Comparison of ENCODE assay signal across 1 cellular context in the genomic region with DNA sequence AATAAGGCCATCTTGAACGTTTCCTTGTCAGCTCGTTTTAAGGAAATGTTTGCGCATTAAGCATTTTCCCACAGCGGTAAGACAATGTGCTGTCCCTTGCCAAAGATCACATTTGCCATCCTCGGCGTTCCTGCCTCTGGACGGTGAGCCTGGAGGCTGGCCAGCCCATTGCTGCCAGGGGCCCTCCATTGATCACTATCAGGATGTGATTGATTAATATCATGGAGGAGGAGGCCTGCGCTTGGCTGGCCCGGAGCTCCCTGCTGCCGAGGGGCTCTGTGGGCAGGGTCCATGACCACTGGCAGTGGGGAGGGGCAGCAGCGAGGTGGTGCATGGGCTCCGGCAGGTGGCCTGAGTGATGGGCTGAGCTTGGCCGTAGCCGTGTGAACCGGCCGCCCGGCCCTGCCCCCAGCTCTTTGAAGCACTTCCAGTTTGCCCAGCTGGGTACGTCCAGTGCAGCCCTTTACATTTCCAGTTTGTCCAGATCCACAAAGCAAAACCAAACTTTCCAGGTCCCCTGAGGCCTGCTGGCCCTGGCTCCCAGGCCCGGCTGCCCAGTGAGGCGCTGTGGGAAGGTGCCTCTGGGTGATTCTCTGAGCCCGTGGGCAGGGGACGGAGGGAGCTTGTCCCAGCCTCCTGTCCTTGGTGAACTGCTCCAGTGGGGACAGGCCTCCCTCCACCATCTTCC.
TF ChIP-seq lines count a peak whose summit lies in the region.

No MANE protein-coding gene starts in this region.

TF ChIP-seq in HepG2, 621 proteins besides CTCF, POLR2A, EP300 and RAD21:
- TF ChIP-seq, protein P1, sequence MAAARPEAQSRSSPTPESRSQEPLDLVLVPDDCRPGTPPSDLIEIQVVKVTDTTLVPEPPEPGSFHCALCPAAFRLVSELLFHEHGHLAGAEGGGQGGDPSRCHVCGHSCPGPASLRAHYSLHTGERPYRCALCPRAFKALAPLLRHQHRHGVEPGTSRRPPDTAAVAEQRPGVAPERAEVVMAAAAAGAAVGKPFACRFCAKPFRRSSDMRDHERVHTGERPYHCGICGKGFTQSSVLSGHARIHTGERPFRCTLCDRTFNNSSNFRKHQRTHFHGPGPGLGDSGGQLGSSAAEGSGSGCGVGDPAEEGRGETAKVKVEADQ (CRISPR knock-in tag; IDR thresholded peaks at IDR 0.05; ENCODE audit: borderline replicate concordance): no peak
- TF ChIP-seq XRCC5 (optimal IDR thresholded peaks at IDR 0.05; ENCODE audit: low read length) (no peak), CBX5 (CRISPR knock-in tag; IDR thresholded peaks at IDR 0.05; ENCODE audit: borderline replicate concordance) (no peak), ZSCAN22 (CRISPR knock-in tag; IDR thresholded peaks at IDR 0.05) (no peak), ZNF234 (CRISPR knock-in tag; conservative IDR thresholded peaks at IDR 0.05) (no peak), GZF1 (CRISPR knock-in tag; IDR thresholded peaks at IDR 0.05) (no peak), ELF3 (CRISPR knock-in tag; IDR thresholded peaks at IDR 0.05) (no peak), ZKSCAN8 (CRISPR knock-in tag; IDR thresholded peaks at IDR 0.05; ENCODE audit: borderline replicate concordance) (no peak), ZNF354B (CRISPR knock-in tag; IDR thresholded peaks at IDR 0.05) (no peak), SP5 (CRISPR knock-in tag; IDR thresholded peaks at IDR 0.05; ENCODE audit: borderline replicate concordance, low read depth) (no peak), ZNF567 (CRISPR knock-in tag; IDR thresholded peaks at IDR 0.05; ENCODE audit: borderline replicate concordance) (no peak), RFX5 (IDR thresholded peaks at IDR 0.05; ENCODE audit: low read depth, low read length) (no peak), TBL1XR1 (IDR thresholded peaks at IDR 0.05; ENCODE audit: borderline replicate concordance, low read length, partially characterized antibody) (no peak), MATR3 (CRISPR knock-in tag; IDR thresholded peaks at IDR 0.05) (no peak)
- TF ChIP-seq, protein P2, sequence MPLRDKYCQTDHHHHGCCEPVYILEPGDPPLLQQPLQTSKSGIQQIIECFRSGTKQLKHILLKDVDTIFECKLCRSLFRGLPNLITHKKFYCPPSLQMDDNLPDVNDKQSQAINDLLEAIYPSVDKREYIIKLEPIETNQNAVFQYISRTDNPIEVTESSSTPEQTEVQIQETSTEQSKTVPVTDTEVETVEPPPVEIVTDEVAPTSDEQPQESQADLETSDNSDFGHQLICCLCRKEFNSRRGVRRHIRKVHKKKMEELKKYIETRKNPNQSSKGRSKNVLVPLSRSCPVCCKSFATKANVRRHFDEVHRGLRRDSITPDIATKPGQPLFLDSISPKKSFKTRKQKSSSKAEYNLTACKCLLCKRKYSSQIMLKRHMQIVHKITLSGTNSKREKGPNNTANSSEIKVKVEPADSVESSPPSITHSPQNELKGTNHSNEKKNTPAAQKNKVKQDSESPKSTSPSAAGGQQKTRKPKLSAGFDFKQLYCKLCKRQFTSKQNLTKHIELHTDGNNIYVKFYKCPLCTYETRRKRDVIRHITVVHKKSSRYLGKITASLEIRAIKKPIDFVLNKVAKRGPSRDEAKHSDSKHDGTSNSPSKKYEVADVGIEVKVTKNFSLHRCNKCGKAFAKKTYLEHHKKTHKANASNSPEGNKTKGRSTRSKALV (CRISPR knock-in tag; IDR thresholded peaks at IDR 0.05): no peak
- TF ChIP-seq, protein P3, sequence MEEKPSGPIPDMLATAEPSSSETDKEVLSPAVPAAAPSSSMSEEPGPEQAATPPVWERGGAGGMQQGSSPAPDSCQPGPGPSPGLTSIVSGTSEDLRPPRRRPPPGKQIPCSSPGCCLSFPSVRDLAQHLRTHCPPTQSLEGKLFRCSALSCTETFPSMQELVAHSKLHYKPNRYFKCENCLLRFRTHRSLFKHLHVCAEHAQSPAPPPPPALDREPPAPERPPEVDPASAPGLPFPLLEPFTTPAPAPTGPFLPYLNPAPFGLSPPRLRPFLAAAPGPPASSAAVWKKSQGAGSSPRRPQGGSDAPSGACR (CRISPR knock-in tag; IDR thresholded peaks at IDR 0.05): no peak
- TF ChIP-seq, protein P4, sequence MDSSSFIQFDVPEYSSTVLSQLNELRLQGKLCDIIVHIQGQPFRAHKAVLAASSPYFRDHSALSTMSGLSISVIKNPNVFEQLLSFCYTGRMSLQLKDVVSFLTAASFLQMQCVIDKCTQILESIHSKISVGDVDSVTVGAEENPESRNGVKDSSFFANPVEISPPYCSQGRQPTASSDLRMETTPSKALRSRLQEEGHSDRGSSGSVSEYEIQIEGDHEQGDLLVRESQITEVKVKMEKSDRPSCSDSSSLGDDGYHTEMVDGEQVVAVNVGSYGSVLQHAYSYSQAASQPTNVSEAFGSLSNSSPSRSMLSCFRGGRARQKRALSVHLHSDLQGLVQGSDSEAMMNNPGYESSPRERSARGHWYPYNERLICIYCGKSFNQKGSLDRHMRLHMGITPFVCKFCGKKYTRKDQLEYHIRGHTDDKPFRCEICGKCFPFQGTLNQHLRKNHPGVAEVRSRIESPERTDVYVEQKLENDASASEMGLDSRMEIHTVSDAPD (CRISPR knock-in tag; IDR thresholded peaks at IDR 0.05): no peak
- TF ChIP-seq, protein P5, sequence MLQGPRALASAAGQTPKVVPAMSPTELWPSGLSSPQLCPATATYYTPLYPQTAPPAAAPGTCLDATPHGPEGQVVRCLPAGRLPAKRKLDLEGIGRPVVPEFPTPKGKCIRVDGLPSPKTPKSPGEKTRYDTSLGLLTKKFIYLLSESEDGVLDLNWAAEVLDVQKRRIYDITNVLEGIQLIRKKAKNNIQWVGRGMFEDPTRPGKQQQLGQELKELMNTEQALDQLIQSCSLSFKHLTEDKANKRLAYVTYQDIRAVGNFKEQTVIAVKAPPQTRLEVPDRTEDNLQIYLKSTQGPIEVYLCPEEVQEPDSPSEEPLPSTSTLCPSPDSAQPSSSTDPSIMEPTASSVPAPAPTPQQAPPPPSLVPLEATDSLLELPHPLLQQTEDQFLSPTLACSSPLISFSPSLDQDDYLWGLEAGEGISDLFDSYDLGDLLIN (CRISPR knock-in tag; IDR thresholded peaks at IDR 0.05; ENCODE audit: borderline replicate concordance): no peak
